ENCODE assay signal across 8 cellular contexts in the genomic region with DNA sequence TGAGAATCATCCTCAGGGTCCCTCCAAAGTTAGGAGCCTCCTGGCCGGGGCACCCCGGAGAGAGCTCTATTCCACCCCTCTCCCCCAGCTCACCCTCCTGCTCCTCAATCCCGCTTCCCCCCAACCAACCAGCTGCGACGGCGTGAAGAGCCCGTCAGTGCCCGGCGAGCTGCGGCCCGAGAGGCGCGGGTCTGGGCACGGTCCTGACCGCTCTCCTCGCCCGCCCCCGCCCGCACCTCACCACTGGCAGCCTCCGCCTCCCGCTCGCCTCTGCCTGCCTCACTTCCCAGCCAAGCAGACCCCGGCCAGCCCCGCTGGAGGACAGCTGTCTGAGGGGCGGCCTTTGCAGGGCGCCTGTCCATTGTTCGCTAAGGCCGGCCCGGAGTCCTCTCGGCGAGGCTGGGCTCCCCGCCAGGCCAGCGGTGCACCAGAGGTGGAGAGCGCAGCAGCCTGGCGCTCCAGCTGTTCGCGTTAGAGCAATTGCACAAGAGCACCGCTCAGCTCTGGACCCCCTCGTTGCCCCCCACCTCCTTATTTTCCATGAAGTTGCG. TPM values are rescaled to one million over a fixed set of nuclear protein-coding genes. Genes with fewer than 3 reads are reported as not detected.
DNase-seq lines count a peak whose midpoint lies in the region; ATAC-seq, FAIRE-seq and TF ChIP-seq lines count a peak whose summit lies in the region.

No MANE protein-coding gene starts in this region.

- H3K4me1 Mint-ChIP-seq in MCF 10A (ENCODE audit: insufficient read depth, unreplicated experiment): peaks cover 10% of the 10 kb centered on the region

- TF ChIP-seq CTCF in GM10248 (IDR thresholded peaks at IDR 0.05; ENCODE audit: control extremely low read depth, extremely low read depth, low read depth, missing control alignments) (no peak), MCF 10A (IDR thresholded peaks at IDR 0.05; ENCODE audit: unreplicated experiment) (no peak)

- H3K4me3 ChIP-seq in skin epidermis (peak overlapping the region; percentile 42 to 69 (median 55)), small intestine (ENCODE audit: low read depth in 1 of 2, low read length in 2 of 2) (peak overlapping the region in 1 of 2 donors; percentile 40)

- H3K36me3 ChIP-seq in small intestine (ENCODE audit: control insufficient read depth in 2 of 2, insufficient read depth in 2 of 2, low read length in 2 of 2): no peaks in the 10 kb centered on the region

- peak; percentile 27 for DNase-seq in GM10248 (ENCODE audit: extremely low spot score)
- peak; percentile 54 for DNase-seq in NCI-H774 (lab: John Stamatoyannopoulos, UW)
- no peak for DNase-seq in MCF 10A (ENCODE audit: unreplicated experiment)
- DNase-seq in inferior parietal cortex (ENCODE audit: extremely low spot score): peak; percentile 44
- DNase-seq in DMS114 treated with DMSO at 0.1 percent for 48 hours (lab: John Stamatoyannopoulos, UW; ENCODE audit: unreplicated experiment): no peak
- no peak for DNase-seq in small intestine

- WGBS in small intestine, 3 donors: 1 to 3% (median 1%) methylated on average over 33 to 40 of the region's 40 CpGs

- no peaks in the 10 kb centered on the region for H3K9me3 Mint-ChIP-seq in MCF 10A (ENCODE audit: unreplicated experiment)

- no peaks in the 10 kb centered on the region for H3K36me3 Mint-ChIP-seq in MCF 10A (ENCODE audit: insufficient read depth, unreplicated experiment)

- H3K4me3 Mint-ChIP-seq in MCF 10A (ENCODE audit: unreplicated experiment): peak overlapping the region; percentile 74

- no peaks in the 10 kb centered on the region for H3K9me3 ChIP-seq in small intestine (ENCODE audit: control insufficient read depth, low read depth)

- peaks cover 0 to 2% of the 10 kb centered on the region in 2 donors for H3K4me1 ChIP-seq in small intestine (ENCODE audit: control insufficient read depth in 2 of 2, insufficient read depth in 1 of 2, low read depth in 1 of 2, low read length in 1 of 2)

- H3K27ac Mint-ChIP-seq in MCF 10A (ENCODE audit: low read depth, unreplicated experiment): no peak overlapping the region

- CTCF ChIA-PET in GM10248 (lab: Yijun Ruan, JAX) (interaction anchor here (1.4 to 1.5 kb wide), 2 partner anchors 32 to 375 kb away, joined by 3 read pairs; a partner anchor contains a TSS), MCF 10A (lab: Yijun Ruan, JAX) (interaction anchor here (0.6 to 1.1 kb wide), 4 partner anchors 25 to 174 kb away, joined by 3 read pairs; no protein-coding TSS in a partner anchor)

- intact Hi-C loops in MCF 10A (cut with micrococcal nuclease): no loop called here

- peaks cover 35% of the 10 kb centered on the region for H3K27me3 Mint-ChIP-seq in MCF 10A (ENCODE audit: insufficient read depth, unreplicated experiment)

- peaks cover 6 to 10% of the 10 kb centered on the region in 2 donors for H3K27me3 ChIP-seq in small intestine (ENCODE audit: control insufficient read depth in 2 of 2, insufficient read depth in 2 of 2, low read length in 2 of 2)

- no TSS peak for BruUV-seq in MCF 10A (replicated peaks; lab: Mats Ljungman, UMichigan)

- no peak for ATAC-seq in HG03469 (IDR thresholded peaks at IDR 0.05; ENCODE audit: unreplicated experiment)

- POLR2A ChIA-PET in GM10248 (lab: Yijun Ruan, JAX): no interaction called here
- POLR2A ChIA-PET in MCF 10A (lab: Yijun Ruan, JAX): interaction anchor here (0.7 kb wide), 1 partner anchor 1427 kb away, joined by 5 read pairs; no protein-coding TSS in a partner anchor

- H3K27ac ChIP-seq in skin epidermis (peak overlapping the region in 13 of 21 experiments; percentile 5 to 75 (median 50)), small intestine (ENCODE audit: low read depth in 1 of 2, low read length in 1 of 2) (peak overlapping the region in 1 of 2 donors; percentile 76)

- FAIRE-seq in small intestine (lab: Jason Lieb, UNC): no peak

RNA-seq across cellular contexts. Expression of a gene that starts 1.2 kb away (rescaled TPM):
- total RNA-seq in MCF 10A (2022): 0.21 and 0.47 TPM in 2 replicates
- polyA plus RNA-seq in small intestine: 1 to 10 TPM in 2 of 3 donors, not detected in 1; 1.1 to 1.6 TPM

RNA-seq across cellular contexts. Expression of a gene that starts 31.8 kb away (rescaled TPM):
- total RNA-seq in MCF 10A (2022): 10.2 and 11.1 TPM in 2 replicates
- polyA plus RNA-seq in small intestine: 10 to 100 TPM in 1 of 3 donors, 1 to 10 TPM in 2; 6.5 to 13.4 (median 9.8) TPM

Comparison
In these comparisons a context has a peak if more than half of its experiments do, and no peak if none do; other contexts are left out.
1. DNase-seq: peak in GM10248 (single experiment), NCI-H774 (single experiment) and inferior parietal cortex (single experiment); none in MCF 10A (single experiment), DMS114 treated with DMSO at 0.1 percent for 48 hours (single experiment) and small intestine (single experiment).